In the genomic region with DNA sequence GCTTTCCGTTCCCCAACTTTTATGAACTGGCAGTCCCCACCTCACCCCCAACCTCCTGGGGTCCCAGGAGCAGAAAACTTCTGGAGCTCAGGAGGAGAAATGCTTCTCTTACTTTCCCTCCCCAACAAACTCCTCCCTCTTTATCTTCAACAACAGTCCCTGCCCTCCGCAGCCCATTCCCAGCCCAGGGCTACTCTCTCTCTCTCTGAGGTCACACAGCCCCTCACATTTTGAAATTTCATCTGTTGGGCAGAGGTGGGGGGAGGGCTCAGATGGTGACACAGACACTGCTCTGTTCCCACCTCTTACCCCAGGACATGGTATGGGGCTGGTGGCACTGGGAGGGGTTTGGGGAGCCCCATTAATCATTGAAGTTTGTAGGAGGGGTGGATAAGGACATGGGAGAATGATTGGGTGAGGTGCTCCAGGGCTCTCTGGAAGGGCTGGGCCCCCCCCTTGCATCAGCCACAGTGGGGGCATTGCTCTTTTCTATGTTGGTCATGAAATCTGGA, we compare ENCODE assay signal across 15 cellular contexts. TPM values are rescaled to one million over a fixed set of nuclear protein-coding genes. Genes with fewer than 3 reads are reported as not detected.
A peak's percentile ranks its signal among the peaks of the same experiment; 100 is the strongest.
DNase-seq lines count a peak whose midpoint lies in the region; ATAC-seq and TF ChIP-seq lines count a peak whose summit lies in the region.
"Had no signal": no experiment of that assay in that cellular context is flagged by ENCODE, and none has a peak within 500 bp of the region (broad histone marks: within the 10 kb centered on the region; RNA-seq: fewer than 3 reads in every experiment).

No MANE protein-coding gene starts in this region.

- H3K36me3 ChIP-seq in Karpas-422 (ENCODE audit: insufficient read depth, low read length), result no peaks in the 10 kb centered on the region
- no peaks in the 10 kb centered on the region for H3K36me3 ChIP-seq in osteoblast (ENCODE audit: insufficient read depth, low read length)
- H3K36me3 ChIP-seq: upper lobe of left lung had no signal

- CTCF ChIA-PET in activated naive CD4-positive, alpha-beta T cell treated with anti-CD3 and anti-CD28 coated beads, Interleukin-2, amount 10 ng/mL, durations not matched to agents 7 days and 5 days (lab: Charles Lee), result interaction anchor here (1.2 kb wide), 1 partner anchor 31 kb away, joined by 3 read pairs; no protein-coding TSS in a partner anchor

- H3K27me3 ChIP-seq in Karpas-422 (ENCODE audit: low read length) (no peaks in the 10 kb centered on the region), osteoblast (ENCODE audit: insufficient read depth, low read length) (peaks cover 18% of the 10 kb centered on the region)
- H3K27me3 ChIP-seq: body of pancreas had no signal

- H3K79me2 ChIP-seq in Karpas-422 (ENCODE audit: low read length) (peaks cover 56% of the 10 kb centered on the region), osteoblast (ENCODE audit: insufficient read depth, low read length) (no peaks in the 10 kb centered on the region)

- ATAC-seq in GM18498 (IDR thresholded peaks at IDR 0.05; ENCODE audit: unreplicated experiment), result no peak
- ATAC-seq: body of pancreas, foreskin keratinocyte, HCT116 had no signal

- H2AFZ ChIP-seq in Karpas-422 (ENCODE audit: low read length) (peak overlapping the region; percentile 39; the same call in 1 of the 2 replicates), osteoblast (ENCODE audit: low read length) (no peak overlapping the region)

- peak overlapping the region; percentile 20 for H3K4me3 Mint-ChIP-seq in activated naive CD4-positive, alpha-beta T cell treated with anti-CD3 and anti-CD28 coated beads, Interleukin-2, amount 10 ng/mL, durations not matched to agents 7 days and 5 days

- H3K27ac ChIP-seq in Karpas-422 (ENCODE audit: low read length) (peak overlapping the region; percentile 95), osteoblast (ENCODE audit: low read depth, low read length) (no peak overlapping the region)
- H3K27ac ChIP-seq: body of pancreas, foreskin keratinocyte, upper lobe of left lung had no signal

- no peaks in the 10 kb centered on the region for H3K9me2 ChIP-seq in Karpas-422 (replicated peaks; ENCODE audit: insufficient read depth, low read length)

- peak overlapping the region; percentile 55 for H3K27ac Mint-ChIP-seq in activated naive CD4-positive, alpha-beta T cell treated with anti-CD3 and anti-CD28 coated beads, Interleukin-2, amount 10 ng/mL, durations not matched to agents 7 days and 5 days

- peak overlapping the region; percentile 49 for H3K4me2 ChIP-seq in Karpas-422 (ENCODE audit: low read depth, low read length, poor library complexity, severe bottlenecking)
- no peak overlapping the region for H3K4me2 ChIP-seq in osteoblast (ENCODE audit: insufficient read depth, low read length)

- DNase-seq in activated CD4-positive, alpha-beta T cell treated with anti-CD3 and anti-CD28 coated beads for 48 hours, result peak; percentile 28
- DNase-seq in activated CD4-positive, alpha-beta T cell treated with anti-CD3 and anti-CD28 coated beads, Interleukin-2, amount 50 U/mL, for 1 hour, result no peak
- DNase-seq in Karpas-422, result peak; percentile 48
- DNase-seq in activated naive CD4-positive, alpha-beta T cell treated with anti-CD3 and anti-CD28 coated beads, Interleukin-2, amount 10 ng/mL, durations not matched to agents 7 days and 5 days, result no peak
- peak; percentile 58 for DNase-seq in osteoblast (ENCODE audit: insufficient read length, low spot score, missing footprints)
- no peak for DNase-seq in NCI-H524 treated with DMSO at 0.1 percent for 48 hours (lab: John Stamatoyannopoulos, UW)
- no peak for DNase-seq in NCI-H146 treated with DMSO at 0.1 percent for 48 hours (lab: John Stamatoyannopoulos, UW; ENCODE audit: unreplicated experiment)
- DNase-seq: activated CD8-positive, alpha-beta memory T cell treated with anti-CD3 and anti-CD28 coated beads, Interleukin-2, amount 50 U/mL, for 48 hours; body of pancreas; foreskin keratinocyte; NCI-H1092 treated with DMSO at 0.1 percent for 48 hours; NCI-H510A; upper lobe of left lung had no signal

- no peak overlapping the region for H3K4me3 ChIP-seq in Karpas-422 (ENCODE audit: low read length)
- H3K4me3 ChIP-seq in osteoblast (ENCODE audit: insufficient read depth, low read length), result no peak overlapping the region
- H3K4me3 ChIP-seq: body of pancreas, upper lobe of left lung had no signal

- H3K36me3 Mint-ChIP-seq in activated naive CD4-positive, alpha-beta T cell treated with anti-CD3 and anti-CD28 coated beads, Interleukin-2, amount 10 ng/mL, durations not matched to agents 7 days and 5 days, result peaks cover 61% of the 10 kb centered on the region

- no peaks in the 10 kb centered on the region for H3K9me3 Mint-ChIP-seq in activated naive CD4-positive, alpha-beta T cell treated with anti-CD3 and anti-CD28 coated beads, Interleukin-2, amount 10 ng/mL, durations not matched to agents 7 days and 5 days

- H3K9ac ChIP-seq in Karpas-422 (ENCODE audit: low read length), result peak overlapping the region; percentile 34

- no peak for TF ChIP-seq CTCF in osteoblast (IDR thresholded peaks at IDR 0.05; ENCODE audit: extremely low read depth, low read depth, low read length)

- peaks cover 77% of the 10 kb centered on the region for H3K4me1 Mint-ChIP-seq in activated naive CD4-positive, alpha-beta T cell treated with anti-CD3 and anti-CD28 coated beads, Interleukin-2, amount 10 ng/mL, durations not matched to agents 7 days and 5 days

- H3K4me1 ChIP-seq in Karpas-422 (ENCODE audit: low read length) (peaks cover 57% of the 10 kb centered on the region), osteoblast (ENCODE audit: insufficient read depth, low read length) (peaks cover 10% of the 10 kb centered on the region)
- H3K4me1 ChIP-seq: foreskin keratinocyte had no signal

- H4K20me1 ChIP-seq in Karpas-422 (ENCODE audit: insufficient read depth, low read depth, low read length) (no peaks in the 10 kb centered on the region), osteoblast (ENCODE audit: insufficient read depth, low read length) (no peaks in the 10 kb centered on the region)

- H3K27me3 Mint-ChIP-seq in activated naive CD4-positive, alpha-beta T cell treated with anti-CD3 and anti-CD28 coated beads, Interleukin-2, amount 10 ng/mL, durations not matched to agents 7 days and 5 days, result no peaks in the 10 kb centered on the region

- H3K9me3 ChIP-seq in Karpas-422 (ENCODE audit: low read length) (no peaks in the 10 kb centered on the region), osteoblast (ENCODE audit: low read depth, low read length) (no peaks in the 10 kb centered on the region)
- H3K9me3 ChIP-seq: body of pancreas, upper lobe of left lung had no signal

RNA-seq across cellular contexts. Expression of a gene that starts 6.0 kb away (rescaled TPM):
- 30.5 and 43.5 TPM in 2 replicates for total RNA-seq in Karpas-422 (2014; rRNA removed; shearing (Covaris generic); ENCODE audit: low replicate concordance)
- total RNA-seq in osteoblast, result 12.7 and 14.1 TPM in 2 replicates

Comparison
In these comparisons a context has a peak if more than half of its experiments do, and no peak if none do; other contexts are left out.
1. DNase-seq: peak in activated CD4-positive, alpha-beta T cell treated with anti-CD3 and anti-CD28 coated beads for 48 hours (single experiment), Karpas-422 (single experiment) and osteoblast (single experiment); none in activated CD4-positive, alpha-beta T cell treated with anti-CD3 and anti-CD28 coated beads, Interleukin-2, amount 50 U/mL, for 1 hour (single experiment), activated naive CD4-positive, alpha-beta T cell treated with anti-CD3 and anti-CD28 coated beads, Interleukin-2, amount 10 ng/mL, durations not matched to agents 7 days and 5 days (single experiment), NCI-H524 treated with DMSO at 0.1 percent for 48 hours (single experiment) and NCI-H146 treated with DMSO at 0.1 percent for 48 hours (single experiment).